23 cellular contexts compared by ENCODE assay signal in genomic region chr4:182062458-182062857, GRCh38.
DNase-seq lines count a peak whose midpoint lies in the region; ATAC-seq, FAIRE-seq and TF ChIP-seq lines count a peak whose summit lies in the region.
"Had no signal": no experiment of that assay in that cellular context is flagged by ENCODE, and none has a peak within 500 bp of the region (broad histone marks: within the 10 kb centered on the region; RNA-seq: fewer than 3 reads in every experiment).

No MANE protein-coding gene starts in this region.

- H3K27me3 Mint-ChIP-seq in astrocyte (ENCODE audit: low read depth, unreplicated experiment): no peaks in the 10 kb centered on the region
- H3K27me3 Mint-ChIP-seq: activated CD4-positive, alpha-beta T cell treated with anti-CD3 and anti-CD28 coated beads for 36 hours; naive B cell had no signal

- H3K4me1 ChIP-seq in HUES6 (ENCODE audit: control insufficient read depth, insufficient read depth, low read length) (peaks cover 12% of the 10 kb centered on the region), astrocyte (ENCODE audit: insufficient read depth, low read length) (peaks cover 20% of the 10 kb centered on the region), mesodermal cell (ENCODE audit: control insufficient read depth, insufficient read depth, low read length, poor library complexity, severe bottlenecking) (peaks cover 12% of the 10 kb centered on the region), skeletal muscle tissue (ENCODE audit: control insufficient read depth in 3 of 3, insufficient read depth in 3 of 3, low read length in 3 of 3) (peaks cover 0 to 6% (median 3%) of the 10 kb centered on the region in 3 donors)
- H3K4me1 ChIP-seq: right lobe of liver had no signal

- no peaks in the 10 kb centered on the region for H3K27me3 ChIP-seq in HUES6 (ENCODE audit: control insufficient read depth, insufficient read depth, low read length)
- no peaks in the 10 kb centered on the region for H3K27me3 ChIP-seq in astrocyte (ENCODE audit: insufficient read depth, low read length)
- H3K27me3 ChIP-seq in skeletal muscle tissue (ENCODE audit: control insufficient read depth in 3 of 3, insufficient read depth in 3 of 3, low read length in 3 of 3): no peaks in the 10 kb centered on the region
- H3K27me3 ChIP-seq: ovary, right lobe of liver had no signal

- WGBS in mesodermal cell (ENCODE audit: insufficient coverage in 2 of 2), 2 experiments: 100% methylated on average over 1 to 2 of the region's 3 CpGs

- no peaks in the 10 kb centered on the region for H4K20me1 ChIP-seq in astrocyte (ENCODE audit: insufficient read depth, low read length)

- H3K27ac Mint-ChIP-seq in astrocyte (ENCODE audit: unreplicated experiment): peak overlapping the region; percentile 96
- H3K27ac Mint-ChIP-seq: activated CD4-positive, alpha-beta T cell treated with anti-CD3 and anti-CD28 coated beads for 36 hours; CD14-positive monocyte; naive B cell; stimulated activated effector memory CD8-positive, alpha-beta T cell treated with anti-CD3 and anti-CD28 coated beads, Interleukin-12 subunit alpha, Interleukin-12 subunit beta, amount 100 ng/mL, for 72 hours had no signal

- DNase-seq in astrocyte (ENCODE audit: low read depth) (no peak), caudate nucleus (lab: John Stamatoyannopoulos, UW) (no peak), Right ventricle myocardium superior (no peak)
- DNase-seq in activated T-cell treated with anti-CD3 and anti-CD28 coated beads, Interleukin-2, amount 50 U/mL, for 48 hours: no peak
- DNase-seq: activated CD4-positive, alpha-beta T cell treated with anti-CD3 and anti-CD28 coated beads for 36 hours; activated naive CD4-positive, alpha-beta T cell treated with anti-CD3 and anti-CD28 coated beads, Interleukin-2, amount 50 U/mL, for 16 hours; activated T-cell treated with anti-CD3 and anti-CD28 coated beads, Interleukin-2, amount 50 U/mL, for 4 hours; anterior cingulate cortex; effector memory CD4-positive, alpha-beta T cell; GOT3; naive B cell; NCI-H146; NCI-H774; ovary; right lobe of liver; SHP77 treated with DMSO at 0.1 percent for 48 hours had no signal

- intact Hi-C loops in Right ventricle myocardium superior (cut with DNase I): no loop called here

- peak overlapping the region; percentile 71 for H3K4me2 ChIP-seq in astrocyte (ENCODE audit: low read length)

- TF ChIP-seq CTCF in astrocyte (IDR thresholded peaks at IDR 0.05; ENCODE audit: insufficient read depth, low read depth, low read length): no peak

- peaks cover 16% of the 10 kb centered on the region for H3K9me3 ChIP-seq in HUES6 (ENCODE audit: control insufficient read depth, insufficient read depth, low read depth, low read length)
- H3K9me3 ChIP-seq in astrocyte (ENCODE audit: insufficient read depth, low read depth, low read length): no peaks in the 10 kb centered on the region
- peaks cover 8% of the 10 kb centered on the region for H3K9me3 ChIP-seq in mesodermal cell (ENCODE audit: control insufficient read depth, low read length)
- H3K9me3 ChIP-seq in skeletal muscle tissue (ENCODE audit: control insufficient read depth in 3 of 3, low read length in 3 of 3): peaks cover 0 to 3% (median 0%) of the 10 kb centered on the region in 3 donors
- H3K9me3 ChIP-seq: ovary, right lobe of liver had no signal

- H3K9ac ChIP-seq in HUES6 (ENCODE audit: low read length): no peak overlapping the region
- H3K9ac ChIP-seq in astrocyte (ENCODE audit: low read length): peak overlapping the region; percentile 61
- no peak overlapping the region for H3K9ac ChIP-seq in skeletal muscle tissue (ENCODE audit: low read depth in 1 of 3, low read length in 3 of 3)

- H3K4me3 Mint-ChIP-seq in astrocyte (ENCODE audit: unreplicated experiment): peak overlapping the region; percentile 0
- H3K4me3 Mint-ChIP-seq: activated CD4-positive, alpha-beta T cell treated with anti-CD3 and anti-CD28 coated beads for 36 hours; activated T-cell treated with anti-CD3 and anti-CD28 coated beads, Interleukin-2, amount 50 U/mL, for 4 hours; CD14-positive monocyte; naive B cell; stimulated activated effector memory CD8-positive, alpha-beta T cell treated with anti-CD3 and anti-CD28 coated beads, Interleukin-12 subunit alpha, Interleukin-12 subunit beta, amount 100 ng/mL, for 72 hours had no signal

- peaks cover 29% of the 10 kb centered on the region for H3K4me1 Mint-ChIP-seq in astrocyte (ENCODE audit: low read depth, unreplicated experiment)
- H3K4me1 Mint-ChIP-seq: activated CD4-positive, alpha-beta T cell treated with anti-CD3 and anti-CD28 coated beads for 36 hours; CD14-positive monocyte; naive B cell; stimulated activated effector memory CD8-positive, alpha-beta T cell treated with anti-CD3 and anti-CD28 coated beads, Interleukin-12 subunit alpha, Interleukin-12 subunit beta, amount 100 ng/mL, for 72 hours had no signal

- peaks cover 13% of the 10 kb centered on the region for H3K79me2 ChIP-seq in astrocyte (ENCODE audit: insufficient read depth, low read length)

- H3K27ac ChIP-seq in HUES6 (ENCODE audit: low read depth, low read length) (0 out of 2 replicates have a peak overlapping the region, but pooled peaks have one; percentile 16), astrocyte (ENCODE audit: low read depth, low read length) (peak overlapping the region; percentile 69), mesodermal cell (ENCODE audit: low read depth, low read length, severe bottlenecking) (peak overlapping the region; percentile 59), skeletal muscle tissue (ENCODE audit: low read depth, low read length) (peak overlapping the region; percentile 1), caudate nucleus (ENCODE audit: low read depth, low read length) (no peak overlapping the region)
- H3K27ac ChIP-seq: ovary, right lobe of liver had no signal

- H3K9me3 Mint-ChIP-seq in astrocyte (ENCODE audit: unreplicated experiment): peaks cover 5% of the 10 kb centered on the region

- no peak overlapping the region for H2AFZ ChIP-seq in astrocyte (ENCODE audit: low read depth, low read length)

- ATAC-seq in Right ventricle myocardium superior (ENCODE audit: poor library complexity): no peak
- ATAC-seq: activated CD4-positive, alpha-beta T cell treated with anti-CD3 and anti-CD28 coated beads for 36 hours; activated T-cell treated with anti-CD3 and anti-CD28 coated beads, Interleukin-2, amount 50 U/mL, for 4 hours; PC-3; right lobe of liver; stimulated activated effector memory CD8-positive, alpha-beta T cell treated with anti-CD3 and anti-CD28 coated beads, Interleukin-12 subunit alpha, Interleukin-12 subunit beta, amount 100 ng/mL, for 72 hours had no signal

- peak; percentile 23 for FAIRE-seq in astrocyte (lab: Jason Lieb, UNC)

- H3K36me3 ChIP-seq in HUES6 (ENCODE audit: control insufficient read depth, insufficient read depth, low read length) (0 out of 2 replicates have a peak, but pooled peaks cover 10% of the 10 kb centered on the region), astrocyte (ENCODE audit: insufficient read depth, low read length) (peaks cover 5% of the 10 kb centered on the region), mesodermal cell (ENCODE audit: control insufficient read depth, insufficient read depth, low read length) (peaks cover 12% of the 10 kb centered on the region), skeletal muscle tissue (ENCODE audit: control insufficient read depth in 3 of 3, insufficient read depth in 3 of 3, low read length in 3 of 3) (no peaks in the 10 kb centered on the region)
- H3K36me3 ChIP-seq: ovary, right lobe of liver had no signal

- peaks cover 22% of the 10 kb centered on the region for H3K36me3 Mint-ChIP-seq in astrocyte (ENCODE audit: low read depth, unreplicated experiment)
- H3K36me3 Mint-ChIP-seq: CD14-positive monocyte; naive B cell; stimulated activated effector memory CD8-positive, alpha-beta T cell treated with anti-CD3 and anti-CD28 coated beads, Interleukin-12 subunit alpha, Interleukin-12 subunit beta, amount 100 ng/mL, for 72 hours had no signal

- no peak overlapping the region for H3K4me3 ChIP-seq in HUES6 (ENCODE audit: low read depth, low read length)
- no peak overlapping the region for H3K4me3 ChIP-seq in astrocyte (ENCODE audit: insufficient read depth, low read depth, low read length)
- no peak overlapping the region for H3K4me3 ChIP-seq in mesodermal cell (ENCODE audit: extremely low read depth, insufficient read depth, low read length, poor library complexity, severe bottlenecking)
- H3K4me3 ChIP-seq in skeletal muscle tissue (ENCODE audit: low read length in 3 of 3): no peak overlapping the region
- H3K4me3 ChIP-seq: lung, ovary, right lobe of liver had no signal
